Comparison of ENCODE assay signal across 8 cellular contexts in the genomic region with DNA sequence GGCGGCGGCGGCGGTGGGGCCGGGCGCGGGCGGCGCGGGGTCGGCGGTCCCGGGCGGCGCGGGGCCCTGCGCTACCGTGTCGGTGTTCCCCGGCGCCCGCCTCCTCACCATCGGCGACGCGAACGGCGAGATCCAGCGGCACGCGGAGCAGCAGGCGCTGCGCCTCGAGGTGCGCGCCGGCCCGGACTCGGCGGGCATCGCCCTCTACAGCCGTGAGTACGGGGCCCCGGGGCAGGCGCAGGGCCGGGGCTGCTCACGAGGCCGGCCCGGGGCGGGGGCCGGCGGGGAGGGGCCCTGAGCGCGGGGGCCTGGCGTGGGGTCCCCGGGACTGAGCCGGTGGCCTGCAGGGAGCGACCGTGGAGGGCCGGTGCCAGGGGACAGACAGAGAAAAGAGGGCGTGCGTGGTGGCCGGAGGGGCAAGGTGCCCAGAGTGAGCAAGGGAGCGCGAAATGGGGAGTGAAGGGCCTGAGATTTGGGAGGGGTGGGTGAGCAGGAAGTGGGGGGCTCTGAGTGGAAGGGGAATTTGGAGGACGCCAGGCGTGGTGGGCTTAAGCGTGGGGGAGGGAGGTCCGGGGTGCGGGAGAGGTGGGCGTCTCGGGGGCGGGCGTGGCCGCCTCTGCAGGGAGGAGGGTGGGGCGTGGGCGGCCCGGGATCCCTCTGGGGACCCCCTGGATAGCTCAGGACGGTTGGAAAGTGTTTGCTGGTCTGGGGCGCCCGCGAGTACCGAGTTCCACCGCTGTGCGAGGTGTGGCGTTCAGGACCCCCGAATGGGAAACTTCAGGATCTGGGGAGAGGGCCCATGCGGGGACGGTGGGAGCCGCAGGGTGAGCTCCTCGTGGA. TPM values are rescaled to one million over a fixed set of nuclear protein-coding genes. Genes with fewer than 3 reads are reported as not detected.
DNase-seq lines count a peak whose midpoint lies in the region; ATAC-seq, FAIRE-seq and TF ChIP-seq lines count a peak whose summit lies in the region.

No MANE protein-coding gene starts in this region.

- H3K36me3 Mint-ChIP-seq in activated CD4-positive, alpha-beta memory T cell treated with anti-CD3 and anti-CD28 coated beads for 36 hours = peaks cover 3% of the 10 kb centered on the region

- H3K27me3 ChIP-seq in endothelial cell of umbilical vein (ENCODE audit: control insufficient read depth in 2 of 2, insufficient read depth in 2 of 2, low read length in 2 of 2) = no peaks in the 10 kb centered on the region
- no peaks in the 10 kb centered on the region for H3K27me3 ChIP-seq in muscle layer of duodenum (ENCODE audit: low read depth, low read length)
- no peaks in the 10 kb centered on the region for H3K27me3 ChIP-seq in thoracic aorta (replicated peaks; ENCODE audit: insufficient read depth)

- H2AFZ ChIP-seq in endothelial cell of umbilical vein (ENCODE audit: low read depth, low read length) = peak overlapping the region; percentile 90

- POLR2A ChIA-PET in activated CD4-positive, alpha-beta memory T cell treated with anti-CD3 and anti-CD28 coated beads for 36 hours (lab: Charles Lee) = interaction anchor here (1.0 to 1.1 kb wide), 3 partner anchors 112 to 218 kb away, joined by 3 to 4 read pairs (median 3); a partner anchor contains a TSS
- POLR2A ChIA-PET in endothelial cell of umbilical vein (lab: Charles Lee) = no interaction called here

- no peaks in the 10 kb centered on the region for H3K9me3 ChIP-seq in endothelial cell of umbilical vein (replicated peaks; ENCODE audit: control insufficient read depth, insufficient read depth, low read length)
- H3K9me3 ChIP-seq in muscle layer of duodenum (ENCODE audit: control insufficient read depth in 1 of 2, low read length in 2 of 2) = no peaks in the 10 kb centered on the region
- no peaks in the 10 kb centered on the region for H3K9me3 ChIP-seq in thoracic aorta

- peak overlapping the region; percentile 55 for H3K27ac Mint-ChIP-seq in activated CD4-positive, alpha-beta memory T cell treated with anti-CD3 and anti-CD28 coated beads for 36 hours

- peak overlapping the region; percentile 94 for H3K4me2 ChIP-seq in endothelial cell of umbilical vein (ENCODE audit: insufficient read depth, low read length)

- TF ChIP-seq CTCF in endothelial cell of umbilical vein (IDR thresholded peaks at IDR 0.05; ENCODE audit: extremely low read depth in 1 of 2, insufficient read depth in 1 of 2, low read depth in 1 of 2, low read length in 2 of 2) (peak in 1 of 2 donors; percentile 25), thoracic aorta (IDR thresholded peaks at IDR 0.05) (peak; percentile 45)

- no peaks in the 10 kb centered on the region for H3K36me3 ChIP-seq in endothelial cell of umbilical vein (ENCODE audit: control insufficient read depth in 2 of 2, extremely low read depth in 1 of 2, insufficient read depth in 2 of 2, low read length in 2 of 2)
- no peaks in the 10 kb centered on the region for H3K36me3 ChIP-seq in muscle layer of duodenum (ENCODE audit: control insufficient read depth in 1 of 2, insufficient read depth in 2 of 2, low read length in 2 of 2)
- no peaks in the 10 kb centered on the region for H3K36me3 ChIP-seq in thoracic aorta

- H3K4me3 Mint-ChIP-seq in activated CD4-positive, alpha-beta memory T cell treated with anti-CD3 and anti-CD28 coated beads for 36 hours = peak overlapping the region; percentile 79

- peaks cover 29% of the 10 kb centered on the region for H3K4me1 Mint-ChIP-seq in activated CD4-positive, alpha-beta memory T cell treated with anti-CD3 and anti-CD28 coated beads for 36 hours (ENCODE audit: low read depth)

- peak; percentile 26 for TF ChIP-seq POLR2A in endothelial cell of umbilical vein (IDR thresholded peaks at IDR 0.05; ENCODE audit: low read depth, low read length)

- H3K27me3 Mint-ChIP-seq in activated CD4-positive, alpha-beta memory T cell treated with anti-CD3 and anti-CD28 coated beads for 36 hours = no peaks in the 10 kb centered on the region

- peak; percentile 55 for DNase-seq in activated CD4-positive, CD25-positive, alpha-beta regulatory T cell treated with anti-CD3 and anti-CD28 coated beads, Interleukin-2, amount 50 U/mL, for 72 hours
- DNase-seq in activated CD4-positive, alpha-beta memory T cell treated with anti-CD3 and anti-CD28 coated beads for 36 hours = peak; percentile 37
- peak; percentile 12 for DNase-seq in endothelial cell of umbilical vein (ENCODE audit: low read depth, low spot score)
- no peak for DNase-seq in thoracic aorta (ENCODE audit: low spot score)
- DNase-seq in GM19239 (ENCODE audit: insufficient read length, low spot score) = no peak

- H3K4me3 ChIP-seq in endothelial cell of umbilical vein (replicated peaks in 1 of 3; ENCODE audit: insufficient read depth in 1 of 3, low read depth in 1 of 3, low read length in 3 of 3) = peak overlapping the region; percentile 60 to 100 (median 99)
- peak overlapping the region; percentile 72 to 75 for H3K4me3 ChIP-seq in muscle layer of duodenum (ENCODE audit: low read depth in 1 of 2, low read length in 2 of 2)
- H3K4me3 ChIP-seq in thoracic aorta = peak overlapping the region; percentile 84

- CTCF ChIA-PET in activated CD4-positive, alpha-beta memory T cell treated with anti-CD3 and anti-CD28 coated beads for 36 hours (lab: Charles Lee) = interaction anchor here (0.5 to 4.1 kb wide), 14 partner anchors 8 to 343 kb away, joined by 3 to 30 read pairs (median 3); a partner anchor contains a TSS
- CTCF ChIA-PET in endothelial cell of umbilical vein (lab: Charles Lee) = interaction anchor here (0.7 to 2.4 kb wide), 18 partner anchors 8 to 154 kb away, joined by 3 to 36 read pairs (median 4); a partner anchor contains a TSS

- H3K79me2 ChIP-seq in endothelial cell of umbilical vein (ENCODE audit: control insufficient read depth, insufficient read depth, low read length) = peaks cover 47% of the 10 kb centered on the region

- no peaks in the 10 kb centered on the region for H3K9me3 Mint-ChIP-seq in activated CD4-positive, alpha-beta memory T cell treated with anti-CD3 and anti-CD28 coated beads for 36 hours

- H3K9ac ChIP-seq in endothelial cell of umbilical vein (replicated peaks; ENCODE audit: extremely low read depth, insufficient read depth, low read length) = peak overlapping the region; percentile 73

- H3K27ac ChIP-seq in endothelial cell of umbilical vein (ENCODE audit: insufficient read depth, low read depth, low read length) = peak overlapping the region; percentile 11
- H3K27ac ChIP-seq in muscle layer of duodenum (ENCODE audit: low read length) = peak overlapping the region; percentile 61
- H3K27ac ChIP-seq in thoracic aorta = peak overlapping the region; percentile 50 to 67

- dilution Hi-C loops in endothelial cell of umbilical vein (cut with MboI; ENCODE audit: extremely low pct_ligation_motif_present, low sequenced_read_pairs) = no loop called here

- no TSS peak for BruUV-seq in endothelial cell of umbilical vein (replicated peaks; lab: Mats Ljungman, UMichigan)

- H3K4me1 ChIP-seq in endothelial cell of umbilical vein (ENCODE audit: control insufficient read depth, extremely low read depth, insufficient read depth, low read length) (peaks cover 12% of the 10 kb centered on the region), muscle layer of duodenum (ENCODE audit: control insufficient read depth in 1 of 2, insufficient read depth in 2 of 2, low read length in 2 of 2) (peaks cover 0 to 14% of the 10 kb centered on the region in 2 donors), thoracic aorta (ENCODE audit: control insufficient read depth in 1 of 2, low read depth in 2 of 2) (peaks cover 14 to 31% of the 10 kb centered on the region in 2 donors)

- intact Hi-C loops in activated CD4-positive, alpha-beta memory T cell treated with anti-CD3 and anti-CD28 coated beads for 36 hours (cut with micrococcal nuclease) = loop anchor here (2.0 to 5.0 kb wide), 4 partner anchors 35 to 223 kb away; a partner anchor contains a TSS
- intact Hi-C loops in endothelial cell of umbilical vein (cut with micrococcal nuclease) = loop anchor here (1.0 to 5.0 kb wide), 2 partner anchors 36 to 55 kb away; a partner anchor contains a TSS

- ATAC-seq in activated CD4-positive, CD25-positive, alpha-beta regulatory T cell treated with anti-CD3 and anti-CD28 coated beads, Interleukin-2, amount 50 U/mL, for 24 hours = no peak
- ATAC-seq in HG03558 (IDR thresholded peaks at IDR 0.05; ENCODE audit: extremely low read depth, unreplicated experiment) (peak; percentile 0), thoracic aorta (ENCODE audit: insufficient number of reproducible peaks, low FRiP score, low read depth) (no peak)

- H3K9me1 ChIP-seq in endothelial cell of umbilical vein (replicated peaks; ENCODE audit: control insufficient read depth, extremely low read depth, insufficient read depth, low read length) = no peaks in the 10 kb centered on the region

- FAIRE-seq in endothelial cell of umbilical vein (lab: Jason Lieb, UNC) (no peak), GM19239 (lab: Jason Lieb, UNC) (no peak)

- H4K20me1 ChIP-seq in endothelial cell of umbilical vein (replicated peaks; ENCODE audit: control insufficient read depth, extremely low read depth, insufficient read depth, low read length) = no peaks in the 10 kb centered on the region

RNA-seq across cellular contexts. Expression of a gene that starts 0.6 kb away (rescaled TPM):
- 10 to 100 TPM; 75.0 to 78.3 TPM for total RNA-seq in activated CD4-positive, alpha-beta memory T cell treated with anti-CD3 and anti-CD28 coated beads for 36 hours
- total RNA-seq in endothelial cell of umbilical vein (70.8 and 72.2 TPM in 2 replicates), thoracic aorta (10 to 100 TPM; 18.5 to 21.2 TPM)
- polyA plus RNA-seq in endothelial cell of umbilical vein = 65.6 and 73.7 TPM in 2 replicates
- 39.2 and 46.6 TPM in 2 replicates for polyA plus RNA-seq in endothelial cell of umbilical vein (2011; cell fraction: cytosol; rRNA removed)
- 51.4 and 55.1 TPM in 2 replicates for polyA plus RNA-seq in endothelial cell of umbilical vein (2011; cell fraction: nucleus; rRNA removed)
- polyA plus RNA-seq in endothelial cell of umbilical vein (2012) = 68.2 and 86.7 TPM in 2 replicates
- polyA minus RNA-seq in endothelial cell of umbilical vein = 36.6 and 48.4 TPM in 2 replicates
- polyA minus RNA-seq in endothelial cell of umbilical vein (2011; cell fraction: cytosol; rRNA and poly(A)+ RNA removed) = 29.0 TPM
- 18.1 and 21.0 TPM in 2 replicates for polyA minus RNA-seq in endothelial cell of umbilical vein (2011; cell fraction: nucleus; rRNA and poly(A)+ RNA removed)

RNA-seq across cellular contexts. Expression of a gene that starts 23.7 kb away (rescaled TPM):
- 1 to 10 TPM; 1.4 to 1.7 TPM for total RNA-seq in activated CD4-positive, alpha-beta memory T cell treated with anti-CD3 and anti-CD28 coated beads for 36 hours
- total RNA-seq in endothelial cell of umbilical vein (not detected in 2 replicates), thoracic aorta (1 to 10 TPM; 2.4 to 3.5 TPM)
- not detected in 2 replicates for polyA plus RNA-seq in endothelial cell of umbilical vein
- not detected in 2 replicates for polyA plus RNA-seq in endothelial cell of umbilical vein (2011; cell fraction: cytosol; rRNA removed)
- not detected in 2 replicates for polyA plus RNA-seq in endothelial cell of umbilical vein (2011; cell fraction: nucleus; rRNA removed)
- 0.19 TPM in 1 of 2 replicates, not detected in the other for polyA plus RNA-seq in endothelial cell of umbilical vein (2012)
- polyA minus RNA-seq in endothelial cell of umbilical vein = not detected in 2 replicates
- polyA minus RNA-seq in endothelial cell of umbilical vein (2011; cell fraction: cytosol; rRNA and poly(A)+ RNA removed) = not detected
- not detected in 2 replicates for polyA minus RNA-seq in endothelial cell of umbilical vein (2011; cell fraction: nucleus; rRNA and poly(A)+ RNA removed)

RNA-seq across cellular contexts. Expression of a gene that starts 35.9 kb away (rescaled TPM):
- total RNA-seq in activated CD4-positive, alpha-beta memory T cell treated with anti-CD3 and anti-CD28 coated beads for 36 hours = 10 to 100 TPM; 18.8 to 19.1 TPM
- 31.2 and 33.9 TPM in 2 replicates for total RNA-seq in endothelial cell of umbilical vein
- 60.4 and 63.6 TPM in 2 replicates for polyA plus RNA-seq in endothelial cell of umbilical vein
- polyA plus RNA-seq in endothelial cell of umbilical vein (2011; cell fraction: cytosol; rRNA removed) = 61.1 and 63.6 TPM in 2 replicates
- polyA plus RNA-seq in endothelial cell of umbilical vein (2011; cell fraction: nucleus; rRNA removed) = 21.9 and 22.7 TPM in 2 replicates
- polyA plus RNA-seq in endothelial cell of umbilical vein (2012) = 33.0 and 35.2 TPM in 2 replicates
- 22.5 and 33.0 TPM in 2 replicates for polyA minus RNA-seq in endothelial cell of umbilical vein
- 21.8 TPM for polyA minus RNA-seq in endothelial cell of umbilical vein (2011; cell fraction: cytosol; rRNA and poly(A)+ RNA removed)
- 5.3 and 5.5 TPM in 2 replicates for polyA minus RNA-seq in endothelial cell of umbilical vein (2011; cell fraction: nucleus; rRNA and poly(A)+ RNA removed)
- 10 to 100 TPM; 19.4 to 22.4 TPM for total RNA-seq in thoracic aorta

RNA-seq across cellular contexts. Expression of a gene that starts 56.5 kb away (rescaled TPM):
- total RNA-seq in activated CD4-positive, alpha-beta memory T cell treated with anti-CD3 and anti-CD28 coated beads for 36 hours = 10 to 100 TPM; 25.6 to 28.4 TPM
- total RNA-seq in endothelial cell of umbilical vein = 45.3 and 47.8 TPM in 2 replicates
- 104 and 148 TPM in 2 replicates for polyA plus RNA-seq in endothelial cell of umbilical vein
- polyA plus RNA-seq in endothelial cell of umbilical vein (2011; cell fraction: cytosol; rRNA removed) = 60.8 and 70.9 TPM in 2 replicates
- polyA plus RNA-seq in endothelial cell of umbilical vein (2011; cell fraction: nucleus; rRNA removed) = 46.2 and 70.8 TPM in 2 replicates
- polyA plus RNA-seq in endothelial cell of umbilical vein (2012) = 29.8 and 49.4 TPM in 2 replicates
- 46.2 and 65.7 TPM in 2 replicates for polyA minus RNA-seq in endothelial cell of umbilical vein
- polyA minus RNA-seq in endothelial cell of umbilical vein (2011; cell fraction: cytosol; rRNA and poly(A)+ RNA removed) = 42.1 TPM
- 12.7 and 19.7 TPM in 2 replicates for polyA minus RNA-seq in endothelial cell of umbilical vein (2011; cell fraction: nucleus; rRNA and poly(A)+ RNA removed)
- 10 to 100 TPM; 51.2 to 79.6 TPM for total RNA-seq in thoracic aorta

RNA-seq across cellular contexts. Expression of a gene that starts 56.7 kb away (rescaled TPM):
- 10 to 100 TPM; 15.6 to 16.4 TPM for total RNA-seq in activated CD4-positive, alpha-beta memory T cell treated with anti-CD3 and anti-CD28 coated beads for 36 hours
- total RNA-seq in endothelial cell of umbilical vein (16.4 and 20.6 TPM in 2 replicates), thoracic aorta (10 to 100 TPM; 33.3 to 34.8 TPM)
- polyA plus RNA-seq in endothelial cell of umbilical vein = 10.7 and 12.3 TPM in 2 replicates
- polyA plus RNA-seq in endothelial cell of umbilical vein (2011; cell fraction: cytosol; rRNA removed) = 7.2 and 9.0 TPM in 2 replicates
- 5.1 and 5.6 TPM in 2 replicates for polyA plus RNA-seq in endothelial cell of umbilical vein (2011; cell fraction: nucleus; rRNA removed)
- 12.8 and 14.6 TPM in 2 replicates for polyA plus RNA-seq in endothelial cell of umbilical vein (2012)
- 9.6 and 10.0 TPM in 2 replicates for polyA minus RNA-seq in endothelial cell of umbilical vein
- polyA minus RNA-seq in endothelial cell of umbilical vein (2011; cell fraction: cytosol; rRNA and poly(A)+ RNA removed) = 11.6 TPM
- 5.8 and 6.1 TPM in 2 replicates for polyA minus RNA-seq in endothelial cell of umbilical vein (2011; cell fraction: nucleus; rRNA and poly(A)+ RNA removed)

Comparison
In these comparisons a context has a peak if more than half of its experiments do, and no peak if none do; other contexts are left out.
1. DNase-seq: peak in activated CD4-positive, CD25-positive, alpha-beta regulatory T cell treated with anti-CD3 and anti-CD28 coated beads, Interleukin-2, amount 50 U/mL, for 72 hours (single experiment), activated CD4-positive, alpha-beta memory T cell treated with anti-CD3 and anti-CD28 coated beads for 36 hours (single experiment) and endothelial cell of umbilical vein (single experiment); none in thoracic aorta (single experiment) and GM19239 (single experiment).
2. H3K27ac ChIP-seq: peak in every context shown above with its lines; median percentile 61 in muscle layer of duodenum; 58 in thoracic aorta; 11 in endothelial cell of umbilical vein.
3. Peak in every context shown above with its lines, with median percentiles within 50 percentile points of each other: H3K4me3 ChIP-seq.